9 cellular contexts compared by ENCODE assay signal in the genomic region with DNA sequence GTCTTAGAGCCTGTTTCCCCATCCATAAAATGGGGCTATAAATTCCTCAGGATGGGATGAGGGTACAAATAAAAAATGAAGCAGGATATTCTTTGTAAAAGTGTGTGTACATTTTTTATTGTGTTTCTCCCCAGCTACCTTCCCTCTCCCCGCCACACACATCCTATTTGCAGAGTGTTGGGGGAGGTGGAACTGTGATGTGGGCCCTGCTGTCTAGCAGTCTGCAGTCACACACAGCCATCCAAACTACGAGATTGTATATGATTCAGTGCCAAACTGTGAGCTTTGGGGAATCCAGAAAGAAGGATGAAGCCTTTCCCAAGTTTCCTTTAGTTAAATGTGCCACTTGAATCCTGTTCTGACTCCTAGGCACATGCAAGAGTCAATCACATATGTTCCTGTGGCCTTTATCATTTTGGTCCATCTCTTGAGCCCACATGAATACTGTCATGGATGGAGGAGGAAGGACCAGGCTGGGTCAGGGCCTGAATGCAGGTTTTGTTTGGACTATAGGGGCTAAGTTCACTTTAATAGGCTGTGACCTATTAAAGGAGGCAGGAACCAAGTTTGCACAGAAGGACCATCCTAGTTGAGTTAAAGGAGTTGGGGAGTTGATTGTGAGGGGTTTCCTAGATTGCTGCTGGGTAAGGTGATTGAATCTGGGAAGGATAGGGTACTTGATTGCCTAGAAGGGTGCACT. TPM values are rescaled to one million over a fixed set of nuclear protein-coding genes. Genes with fewer than 3 reads are reported as not detected.
DNase-seq lines count a peak whose midpoint lies in the region; ATAC-seq and TF ChIP-seq lines count a peak whose summit lies in the region.
"Had no signal": no experiment of that assay in that cellular context is flagged by ENCODE, and none has a peak within 500 bp of the region (broad histone marks: within the 10 kb centered on the region; RNA-seq: fewer than 3 reads in every experiment).

No MANE protein-coding gene starts in this region.

- WGBS in transverse colon (ENCODE audit: low coverage in 1 of 2), 2 donors = 40 to 55% methylated on average over 1 to 2 of the region's 2 CpGs

- no peaks in the 10 kb centered on the region for H3K9me3 Mint-ChIP-seq in activated naive CD4-positive, alpha-beta T cell treated with anti-CD3 and anti-CD28 coated beads, Interleukin-2, amount 50 U/mL, for 24 hours
- no peaks in the 10 kb centered on the region for H3K9me3 Mint-ChIP-seq in activated naive CD4-positive, alpha-beta T cell treated with anti-CD3 and anti-CD28 coated beads, Interleukin-2, amount 50 U/mL, for 72 hours
- H3K9me3 Mint-ChIP-seq in WTC11 = no peaks in the 10 kb centered on the region

- intact Hi-C loops in transverse colon (cut with DNase I; ENCODE audit: low total_unique reads) = loop anchor here (10.0 kb wide), 1 partner anchor 47 kb away; no protein-coding TSS in a partner anchor

- no peak overlapping the region for H3K27ac Mint-ChIP-seq in activated naive CD4-positive, alpha-beta T cell treated with anti-CD3 and anti-CD28 coated beads, Interleukin-2, amount 50 U/mL, for 24 hours
- no peak overlapping the region for H3K27ac Mint-ChIP-seq in activated naive CD4-positive, alpha-beta T cell treated with anti-CD3 and anti-CD28 coated beads, Interleukin-2, amount 50 U/mL, for 72 hours
- no peak overlapping the region for H3K27ac Mint-ChIP-seq in WTC11

- in situ Hi-C loops in transverse colon (cut with MboI; ENCODE audit: low pct_ligation_motif_present in 1 of 4, low pct_unique_long_range_greater_than_20kb in 1 of 4, low sequenced_read_pairs in 3 of 4) = no loop called here
- in situ Hi-C loops in GM13976 (cut with MboI; ENCODE audit: low sequenced_read_pairs, unreplicated experiment) = no loop called here

- CTCF ChIA-PET in WTC11 (lab: Charles Lee) = interaction anchor here (0.6 to 5.6 kb wide), 22 partner anchors 13 to 1734 kb away, joined by 3 to 41 read pairs (median 4); a partner anchor contains a TSS

- POLR2A ChIA-PET in WTC11 (lab: Charles Lee) = no interaction called here

- no peaks in the 10 kb centered on the region for H3K27me3 ChIP-seq in transverse colon

- H3K36me3 Mint-ChIP-seq in activated naive CD4-positive, alpha-beta T cell treated with anti-CD3 and anti-CD28 coated beads, Interleukin-2, amount 50 U/mL, for 24 hours = peaks cover 3% of the 10 kb centered on the region
- H3K36me3 Mint-ChIP-seq in activated naive CD4-positive, alpha-beta T cell treated with anti-CD3 and anti-CD28 coated beads, Interleukin-2, amount 50 U/mL, for 72 hours = no peaks in the 10 kb centered on the region
- no peaks in the 10 kb centered on the region for H3K36me3 Mint-ChIP-seq in WTC11

- no peak for TF ChIP-seq CTCF in WTC11 (IDR thresholded peaks at IDR 0.05)
- TF ChIP-seq CTCF in transverse colon (IDR thresholded peaks at IDR 0.05) = no peak
- no peak for TF ChIP-seq CTCF in GM13976 (IDR thresholded peaks at IDR 0.05; ENCODE audit: borderline replicate concordance, control extremely low read depth, extremely low read depth, insufficient read depth, missing control alignments)

- no peaks in the 10 kb centered on the region for H3K27me3 Mint-ChIP-seq in activated naive CD4-positive, alpha-beta T cell treated with anti-CD3 and anti-CD28 coated beads, Interleukin-2, amount 50 U/mL, for 24 hours
- H3K27me3 Mint-ChIP-seq in WTC11 (ENCODE audit: low read depth) = no peaks in the 10 kb centered on the region; the same call in 1 of the 2 replicates

- peak overlapping the region; percentile 81 to 91 (median 90) for H3K27ac ChIP-seq in transverse colon

- TF ChIP-seq EP300 in transverse colon (IDR thresholded peaks at IDR 0.05; ENCODE audit: low read depth) = no peak

- H3K4me1 Mint-ChIP-seq in activated naive CD4-positive, alpha-beta T cell treated with anti-CD3 and anti-CD28 coated beads, Interleukin-2, amount 50 U/mL, for 24 hours = peaks cover 15% of the 10 kb centered on the region
- peaks cover 31% of the 10 kb centered on the region for H3K4me1 Mint-ChIP-seq in WTC11

- no peak for ATAC-seq in activated naive CD4-positive, alpha-beta T cell treated with anti-CD3 and anti-CD28 coated beads, Interleukin-2, amount 50 U/mL, for 72 hours
- ATAC-seq in WTC11 (no peak), left lobe of liver (no peak)

- H3K36me3 ChIP-seq in transverse colon = peaks cover 0 to 3% (median 0%) of the 10 kb centered on the region in 4 donors

- DNase-seq in activated naive CD4-positive, alpha-beta T cell treated with anti-CD3 and anti-CD28 coated beads, Interleukin-2, amount 50 U/mL, for 72 hours (ENCODE audit: low spot score in 2 of 2) = no peak
- DNase-seq in WTC11 (ENCODE audit: low spot score) = no peak
- DNase-seq in left lobe of liver (ENCODE audit: low spot score) = peak; percentile 29
- DNase-seq in transverse colon = peak; percentile 39
- no peak for DNase-seq in GM13976 (ENCODE audit: low spot score)
- DNase-seq in stimulated activated naive CD4-positive, alpha-beta T cell treated with Interleukin-2 at 50 U/mL for 16 hours (lab: John Stamatoyannopoulos, UW) = no peak
- no peak for DNase-seq in NCI-H1105 treated with DMSO at 0.1 percent for 48 hours (lab: John Stamatoyannopoulos, UW)
- DNase-seq: tibial artery had no signal

- no peaks in the 10 kb centered on the region for H3K9me3 ChIP-seq in transverse colon
- H3K9me3 ChIP-seq: tibial artery had no signal

- TF ChIP-seq POLR2A in transverse colon (IDR thresholded peaks at IDR 0.05) = no peak

- H3K4me1 ChIP-seq in transverse colon = peaks cover 8 to 47% (median 27%) of the 10 kb centered on the region in 4 donors

- peak overlapping the region; percentile 66 for H3K4me3 Mint-ChIP-seq in activated naive CD4-positive, alpha-beta T cell treated with anti-CD3 and anti-CD28 coated beads, Interleukin-2, amount 50 U/mL, for 24 hours
- H3K4me3 Mint-ChIP-seq in WTC11 = peak overlapping the region; percentile 73

- H3K4me3 ChIP-seq in transverse colon = peak overlapping the region in 2 of 4 donors; percentile 75 to 87

TF ChIP-seq in WTC11, 78 proteins besides CTCF, POLR2A, EP300 and RAD21 (continues in another document):
- TF ChIP-seq PRRX2 (CRISPR knock-in tag; IDR thresholded peaks at IDR 0.05) (no peak), SMAD4 (CRISPR knock-in tag; IDR thresholded peaks at IDR 0.05) (no peak), ETV6 (CRISPR knock-in tag; IDR thresholded peaks at IDR 0.05) (no peak), SMAD3 (CRISPR knock-in tag; IDR thresholded peaks at IDR 0.05; ENCODE audit: borderline replicate concordance) (no peak), TCF7 (CRISPR knock-in tag; IDR thresholded peaks at IDR 0.05; ENCODE audit: low read depth) (no peak), GRHL2 (CRISPR knock-in tag; IDR thresholded peaks at IDR 0.05; ENCODE audit: insufficient replicate concordance, severe bottlenecking) (no peak), CBFB (CRISPR knock-in tag; IDR thresholded peaks at IDR 0.05; ENCODE audit: low read depth) (no peak), NR2C2 (CRISPR knock-in tag; IDR thresholded peaks at IDR 0.05) (no peak)

RNA-seq across cellular contexts. Expression of a gene that starts 1.1 kb away (rescaled TPM):
- total RNA-seq in activated naive CD4-positive, alpha-beta T cell treated with anti-CD3 and anti-CD28 coated beads, Interleukin-2, amount 50 U/mL, for 72 hours = 1 to 10 TPM in 1 of 2 donors, under 1 TPM in 1; 0.39 to 3.2 TPM
- total RNA-seq in WTC11 (2021) (9.7 to 13.0 TPM (median 11.8 TPM) in 3 replicates), left lobe of liver (80.4 TPM), transverse colon (100 to 1,000 TPM in 3 of 4 donors, 10 to 100 TPM in 1; 94.0 to 221 (median 121) TPM)

RNA-seq across cellular contexts. Expression of a gene that starts 19.1 kb away (rescaled TPM):
- total RNA-seq in activated naive CD4-positive, alpha-beta T cell treated with anti-CD3 and anti-CD28 coated beads, Interleukin-2, amount 50 U/mL, for 72 hours = 10 to 100 TPM; 42.4 to 53.3 TPM
- 81.0 to 91.3 TPM (median 85.9 TPM) in 3 replicates for total RNA-seq in WTC11 (2021)
- 43.6 TPM for total RNA-seq in left lobe of liver
- 100 to 1,000 TPM in 1 of 4 donors, 10 to 100 TPM in 3; 32.5 to 104 (median 77.1) TPM for total RNA-seq in transverse colon

RNA-seq across cellular contexts. Expression of a gene that starts 19.2 kb away (rescaled TPM):
- total RNA-seq in activated naive CD4-positive, alpha-beta T cell treated with anti-CD3 and anti-CD28 coated beads, Interleukin-2, amount 50 U/mL, for 72 hours = 10 to 100 TPM; 11.6 to 17.0 TPM
- total RNA-seq in WTC11 (2021) (24.5 to 28.2 TPM (median 26.2 TPM) in 3 replicates), left lobe of liver (3.2 TPM), transverse colon (10 to 100 TPM in 1 of 4 donors, 1 to 10 TPM in 3; 1.1 to 12.7 (median 3.3) TPM)

RNA-seq across cellular contexts. Expression of a gene that starts 31.4 kb away (rescaled TPM):
- 10 to 100 TPM in 1 of 2 donors, 1 to 10 TPM in 1; 6.8 to 19.2 TPM for total RNA-seq in activated naive CD4-positive, alpha-beta T cell treated with anti-CD3 and anti-CD28 coated beads, Interleukin-2, amount 50 U/mL, for 72 hours
- 84.6 to 93.1 TPM (median 91.1 TPM) in 3 replicates for total RNA-seq in WTC11 (2021)
- 11.1 TPM for total RNA-seq in left lobe of liver
- 10 to 100 TPM; 41.8 to 86.8 (median 56.6) TPM for total RNA-seq in transverse colon

RNA-seq across cellular contexts. Expression of a gene that starts 55.4 kb away (rescaled TPM):
- 10 to 100 TPM; 34.8 to 67.1 TPM for total RNA-seq in activated naive CD4-positive, alpha-beta T cell treated with anti-CD3 and anti-CD28 coated beads, Interleukin-2, amount 50 U/mL, for 72 hours
- total RNA-seq in WTC11 (2021) (14.3 to 17.3 TPM (median 16.8 TPM) in 3 replicates), left lobe of liver (7.7 TPM), transverse colon (10 to 100 TPM; 25.4 to 55.1 (median 33.1) TPM)

Comparison
In these comparisons a context has a peak if more than half of its experiments do, and no peak if none do; other contexts are left out.
1. DNase-seq: peak in left lobe of liver (single experiment) and transverse colon (single experiment); none in activated naive CD4-positive, alpha-beta T cell treated with anti-CD3 and anti-CD28 coated beads, Interleukin-2, amount 50 U/mL, for 72 hours (0 of 2), WTC11 (single experiment), GM13976 (single experiment), stimulated activated naive CD4-positive, alpha-beta T cell treated with Interleukin-2 at 50 U/mL for 16 hours (single experiment) and NCI-H1105 treated with DMSO at 0.1 percent for 48 hours (single experiment).